Comparison of ENCODE assay signal across 22 cellular contexts in genomic region chr5:53357439-53357838, GRCh38.
DNase-seq lines count a peak whose midpoint lies in the region; ATAC-seq and TF ChIP-seq lines count a peak whose summit lies in the region.
"Had no signal": no experiment of that assay in that cellular context is flagged by ENCODE, and none has a peak within 500 bp of the region (broad histone marks: within the 10 kb centered on the region; RNA-seq: fewer than 3 reads in every experiment).

No MANE protein-coding gene starts in this region.

- peak overlapping the region; percentile 81 for H3K27ac ChIP-seq in RWPE2 (ENCODE audit: poor library complexity, severe bottlenecking)
- H3K27ac ChIP-seq in effector memory CD4-positive, alpha-beta T cell (ENCODE audit: insufficient read depth, low read length, poor library complexity, severe bottlenecking), result no peak overlapping the region
- H3K27ac ChIP-seq: BLaER1 treated with 17β-estradiol and CSF1 and Interleukin-3, amounts not matched to agents 10 nM and 100 nM had no signal

- H3K4me1 ChIP-seq in RWPE2 (ENCODE audit: insufficient read depth, poor library complexity, severe bottlenecking), result peaks cover 51% of the 10 kb centered on the region
- H3K4me1 ChIP-seq in effector memory CD4-positive, alpha-beta T cell (ENCODE audit: control insufficient read depth, insufficient read depth, low read length, poor library complexity, severe bottlenecking), result no peaks in the 10 kb centered on the region
- H3K4me1 ChIP-seq: BLaER1 treated with 17β-estradiol and CSF1 and Interleukin-3, amounts not matched to agents 10 nM and 100 nM; Caco-2 had no signal

- H3K9me3 ChIP-seq in RWPE2 (ENCODE audit: severe bottlenecking), result no peaks in the 10 kb centered on the region
- H3K9me3 ChIP-seq in effector memory CD4-positive, alpha-beta T cell (ENCODE audit: control insufficient read depth, low read length), result no peaks in the 10 kb centered on the region
- H3K9me3 ChIP-seq: BLaER1 treated with 17β-estradiol and CSF1 and Interleukin-3, amounts not matched to agents 10 nM and 100 nM; Caco-2; heart right ventricle had no signal

- H3K4me3 ChIP-seq in RWPE2 (ENCODE audit: severe bottlenecking), result no peak overlapping the region
- no peak overlapping the region for H3K4me3 ChIP-seq in effector memory CD4-positive, alpha-beta T cell (ENCODE audit: insufficient read depth, low read depth, low read length, poor library complexity, severe bottlenecking)
- H3K4me3 ChIP-seq: BLaER1 treated with 17β-estradiol and CSF1 and Interleukin-3, amounts not matched to agents 10 nM and 100 nM; heart right ventricle; MG63 had no signal

- no peaks in the 10 kb centered on the region for H3K36me3 ChIP-seq in RWPE2 (ENCODE audit: low read depth)
- H3K36me3 ChIP-seq in effector memory CD4-positive, alpha-beta T cell (ENCODE audit: control insufficient read depth, insufficient read depth, low read length), result no peaks in the 10 kb centered on the region
- H3K36me3 ChIP-seq: BLaER1 treated with 17β-estradiol and CSF1 and Interleukin-3, amounts not matched to agents 10 nM and 100 nM; heart right ventricle; MG63 had no signal

- no peaks in the 10 kb centered on the region for H3K27me3 ChIP-seq in RWPE2 (ENCODE audit: insufficient read depth, poor library complexity, severe bottlenecking)
- no peaks in the 10 kb centered on the region for H3K27me3 ChIP-seq in effector memory CD4-positive, alpha-beta T cell (replicated peaks; ENCODE audit: control insufficient read depth, insufficient read depth, low read length, poor library complexity, severe bottlenecking)
- H3K27me3 ChIP-seq: BLaER1 treated with 17β-estradiol and CSF1 and Interleukin-3, amounts not matched to agents 10 nM and 100 nM; heart right ventricle; MG63 had no signal

- peak; percentile 68 for ATAC-seq in GM18511 (IDR thresholded peaks at IDR 0.05; ENCODE audit: unreplicated experiment)
- ATAC-seq in GM21526 (IDR thresholded peaks at IDR 0.05; ENCODE audit: low FRiP score, unreplicated experiment), result peak; percentile 81
- ATAC-seq in HG03442 (IDR thresholded peaks at IDR 0.05; ENCODE audit: unreplicated experiment), result peak; percentile 60
- no peak for ATAC-seq in RWPE2 (ENCODE audit: low read depth)
- ATAC-seq: activated CD4-positive, alpha-beta T cell treated with anti-CD3 and anti-CD28 coated beads for 36 hours; activated naive CD4-positive, alpha-beta T cell treated with anti-CD3 and anti-CD28 coated beads, Interleukin-2, amount 50 U/mL, for 72 hours; heart right ventricle; left colon had no signal

- DNase-seq in RWPE2 (ENCODE audit: low spot score) (no peak), HuH-7.5 (ENCODE audit: low spot score) (no peak), NCI-H1930 (lab: John Stamatoyannopoulos, UW) (no peak), NCI-H128 (lab: John Stamatoyannopoulos, UW; ENCODE audit: unreplicated experiment) (no peak)
- no peak for DNase-seq in effector memory CD4-positive, alpha-beta T cell
- DNase-seq: activated CD4-positive, alpha-beta T cell treated with anti-CD3 and anti-CD28 coated beads for 36 hours; activated T-cell treated with anti-CD3 and anti-CD28 coated beads, Interleukin-2, amount 50 U/mL, for 72 hours; aorta; Caco-2; caudate nucleus; H7; heart right ventricle; left colon; MG63; NCI-H1694; NCI-H69; SIG-M5 had no signal

- no peak for TF ChIP-seq CTCF in RWPE2 (IDR thresholded peaks at IDR 0.05; ENCODE audit: poor library complexity, severe bottlenecking)
